In the genomic region with DNA sequence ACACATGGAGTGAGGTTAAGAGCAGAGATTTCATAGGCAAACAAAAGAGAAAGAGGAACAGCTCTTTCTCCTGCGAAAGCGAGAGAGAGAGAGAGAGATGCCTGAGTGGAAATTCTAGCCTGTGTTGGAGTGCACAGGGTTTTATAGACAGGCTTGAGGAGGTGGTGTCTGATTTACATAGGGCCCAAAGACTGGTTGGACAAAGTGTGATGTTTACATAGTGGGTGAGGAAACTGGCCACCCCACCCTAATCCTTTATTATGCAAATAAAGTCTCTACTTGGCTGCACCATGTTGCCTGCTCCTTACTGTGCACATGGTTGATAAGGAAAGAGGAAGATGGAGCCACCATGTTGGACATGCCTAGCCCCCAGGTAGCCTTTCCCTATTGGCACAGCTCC, we compare ENCODE assay signal across 1 cellular context.
TF ChIP-seq lines count a peak whose summit lies in the region.

No MANE protein-coding gene starts in this region.

TF ChIP-seq in WTC11, 78 proteins besides CTCF, POLR2A, EP300 and RAD21 (continued from another document):
- TF ChIP-seq ZNF219 (CRISPR knock-in tag; IDR thresholded peaks at IDR 0.05; ENCODE audit: borderline replicate concordance): no peak
TF ChIP-seq in WTC11: peak in this region for 0.
